Comparison of ENCODE assay signal across 8 cellular contexts in the genomic region with DNA sequence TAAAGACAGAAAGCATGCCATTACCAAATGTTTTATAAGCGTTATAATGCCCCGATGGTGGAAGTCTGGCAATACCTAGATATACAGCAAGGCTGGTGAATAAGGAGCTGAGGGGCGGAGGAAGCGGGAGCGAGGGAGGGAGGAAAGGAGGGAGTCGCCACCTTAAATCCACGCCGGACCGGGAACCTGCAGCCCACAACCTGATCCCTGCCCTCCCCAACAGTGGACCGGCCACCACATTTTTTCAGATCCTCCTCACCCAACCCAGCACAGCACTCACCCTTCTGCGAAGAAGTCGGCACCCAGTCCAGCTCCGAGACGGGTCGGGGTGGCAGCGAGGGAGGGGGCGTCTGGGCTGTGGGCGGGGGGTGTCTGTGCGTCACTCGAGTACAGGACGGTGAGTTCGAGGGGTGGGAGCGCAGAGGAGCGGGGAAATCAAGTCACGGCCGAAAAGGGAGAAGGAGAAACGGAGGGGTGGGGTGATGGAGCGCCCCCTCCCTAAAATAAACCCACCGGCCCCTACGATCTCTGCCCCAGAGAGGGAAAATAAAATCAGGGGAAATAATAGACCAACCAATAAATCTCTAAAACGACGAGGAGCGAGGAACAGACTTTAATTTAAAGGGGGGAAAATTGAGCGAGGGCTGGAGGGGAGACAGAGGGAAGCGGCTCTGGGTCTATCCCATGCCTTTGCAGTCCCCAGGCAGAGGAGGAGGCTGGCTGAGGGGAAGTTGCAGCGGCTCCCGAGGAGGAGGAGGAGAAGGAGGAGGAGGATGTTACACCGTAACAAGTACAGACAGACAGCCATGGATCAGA.
A peak's percentile ranks its signal among the peaks of the same experiment; 100 is the strongest.
DNase-seq lines count a peak whose midpoint lies in the region; ATAC-seq and TF ChIP-seq lines count a peak whose summit lies in the region.

No MANE protein-coding gene starts in this region.

- peak; percentile 26 for TF ChIP-seq CTCF in Loucy (conservative IDR thresholded peaks at IDR 0.05; ENCODE audit: low read length)

- ATAC-seq in memory B cell (ENCODE audit: low read depth): no peak
- ATAC-seq in GM18868 (IDR thresholded peaks at IDR 0.05; ENCODE audit: unreplicated experiment): no peak

- H3K9me3 Mint-ChIP-seq in memory B cell: no peaks in the 10 kb centered on the region

- H3K4me2 ChIP-seq in Loucy (ENCODE audit: low read depth, low read length, poor library complexity, severe bottlenecking): peak overlapping the region; percentile 92

- H3K4me3 ChIP-seq in Loucy (ENCODE audit: low read length, poor library complexity, severe bottlenecking) (peak overlapping the region; percentile 94), endocrine pancreas (ENCODE audit: control insufficient read depth, insufficient read depth, low read length) (peak overlapping the region; percentile 82)

- H3K27me3 ChIP-seq in Loucy (ENCODE audit: insufficient read depth, low read length, poor library complexity, severe bottlenecking) (no peaks in the 10 kb centered on the region), endocrine pancreas (ENCODE audit: control insufficient read depth, insufficient read depth, low read length) (no peaks in the 10 kb centered on the region)

- peak overlapping the region; percentile 97 for H3K4me3 Mint-ChIP-seq in memory B cell

- no peaks in the 10 kb centered on the region for H3K9me3 ChIP-seq in Loucy (ENCODE audit: insufficient read depth, low read depth, low read length)
- H3K9me3 ChIP-seq in endocrine pancreas (ENCODE audit: control insufficient read depth, low read length): no peaks in the 10 kb centered on the region

- H3K9ac ChIP-seq in Loucy (ENCODE audit: low read depth, low read length, poor library complexity, severe bottlenecking) (peak overlapping the region; percentile 92), endocrine pancreas (ENCODE audit: control insufficient read depth, insufficient read depth, low read length) (peak overlapping the region; percentile 92)

- H3K9me2 ChIP-seq in Loucy (replicated peaks; ENCODE audit: low read depth, low read length): no peaks in the 10 kb centered on the region

- H3K79me2 ChIP-seq in Loucy (ENCODE audit: insufficient read depth, low read length): peaks cover 41% of the 10 kb centered on the region

- H3K4me1 Mint-ChIP-seq in memory B cell: peaks cover 11% of the 10 kb centered on the region

- H3K36me3 Mint-ChIP-seq in memory B cell: no peaks in the 10 kb centered on the region

- peak overlapping the region; percentile 83 for H2AFZ ChIP-seq in Loucy (ENCODE audit: low read length)

- no peaks in the 10 kb centered on the region for H3K27me3 Mint-ChIP-seq in memory B cell

- H3K27ac Mint-ChIP-seq in memory B cell: peak overlapping the region; percentile 89

- no peaks in the 10 kb centered on the region for H3K36me3 ChIP-seq in Loucy (ENCODE audit: insufficient read depth, low read length)
- H3K36me3 ChIP-seq in endocrine pancreas (ENCODE audit: control insufficient read depth, insufficient read depth, low read length): no peaks in the 10 kb centered on the region

- H3F3A ChIP-seq in Loucy (ENCODE audit: low read depth): peaks cover 17% of the 10 kb centered on the region; the same call in 1 of the 2 replicates

- no peaks in the 10 kb centered on the region for H4K20me1 ChIP-seq in Loucy (ENCODE audit: insufficient read depth, low read length, poor library complexity, severe bottlenecking)

- H3K4me1 ChIP-seq in Loucy (ENCODE audit: insufficient read depth, low read length, poor library complexity, severe bottlenecking) (peaks cover 38% of the 10 kb centered on the region), endocrine pancreas (ENCODE audit: control insufficient read depth, insufficient read depth, low read length) (peaks cover 10% of the 10 kb centered on the region)

- DNase-seq in D341Med (ENCODE audit: low spot score) (peak; percentile 48), memory B cell (ENCODE audit: low spot score in 2 of 2) (no peak), SKM-1 treated with dmso at 0.1 percent for 144 hours (lab: John Stamatoyannopoulos, UW; ENCODE audit: unreplicated experiment) (no peak)
- DNase-seq in activated CD8-positive, alpha-beta memory T cell treated with anti-CD3 and anti-CD28 coated beads, Interleukin-2, amount 50 U/mL, for 4 hours: peak; percentile 51
- DNase-seq in stimulated activated CD8-positive, alpha-beta memory T cell treated with anti-CD3 and anti-CD28 coated beads, Interleukin-15, amount 100 ng/mL, for 24 hours (ENCODE audit: low read depth): peak; percentile 6

Comparison
In these comparisons a context has a peak if more than half of its experiments do, and no peak if none do; other contexts are left out.
1. DNase-seq: peak in D341Med (single experiment), activated CD8-positive, alpha-beta memory T cell treated with anti-CD3 and anti-CD28 coated beads, Interleukin-2, amount 50 U/mL, for 4 hours (single experiment) and stimulated activated CD8-positive, alpha-beta memory T cell treated with anti-CD3 and anti-CD28 coated beads, Interleukin-15, amount 100 ng/mL, for 24 hours (single experiment); none in memory B cell (0 of 2) and SKM-1 treated with dmso at 0.1 percent for 144 hours (single experiment).